Comparison of ENCODE assay signal across 8 cellular contexts in genomic region chr1:90851711-90852050, GRCh38.
DNase-seq lines count a peak whose midpoint lies in the region; ATAC-seq and TF ChIP-seq lines count a peak whose summit lies in the region.

No MANE protein-coding gene starts in this region.

- H3K36me3 ChIP-seq in Caco-2 (ENCODE audit: control insufficient read depth, insufficient read depth, low read length) = no peaks in the 10 kb centered on the region
- no peaks in the 10 kb centered on the region for H3K36me3 ChIP-seq in KMS-11 (ENCODE audit: insufficient read depth)
- no peaks in the 10 kb centered on the region for H3K36me3 ChIP-seq in osteoblast (ENCODE audit: insufficient read depth, low read length)

- H2AFZ ChIP-seq in KMS-11 (ENCODE audit: low read depth) (peak overlapping the region; percentile 87), osteoblast (ENCODE audit: low read length) (peak overlapping the region; percentile 96)

- DNase-seq in Caco-2 (no peak), osteoblast (ENCODE audit: insufficient read length, low spot score, missing footprints) (no peak), NOMO-1 treated with DMSO at 0.1 percent for 48 hours (lab: John Stamatoyannopoulos, UW; ENCODE audit: unreplicated experiment) (no peak), SHP77 (lab: John Stamatoyannopoulos, UW) (no peak), GM19238 (ENCODE audit: insufficient read length, low spot score) (no peak)
- DNase-seq in effector memory CD8-positive, alpha-beta T cell = no peak

- H3K79me2 ChIP-seq in KMS-11 (ENCODE audit: insufficient read depth, low read depth) (no peaks in the 10 kb centered on the region), osteoblast (ENCODE audit: insufficient read depth, low read length) (no peaks in the 10 kb centered on the region)

- no peaks in the 10 kb centered on the region for H3K9me3 Mint-ChIP-seq in Caco-2 (ENCODE audit: unreplicated experiment)
- H3K9me3 Mint-ChIP-seq in effector memory CD8-positive, alpha-beta T cell = no peaks in the 10 kb centered on the region

- H3K27me3 ChIP-seq in Caco-2 (replicated peaks; ENCODE audit: control insufficient read depth, insufficient read depth, low read length) (no peaks in the 10 kb centered on the region), KMS-11 (ENCODE audit: insufficient read depth, low read depth) (no peaks in the 10 kb centered on the region), osteoblast (ENCODE audit: insufficient read depth, low read length) (no peaks in the 10 kb centered on the region)

- peak overlapping the region; percentile 77 for H3K4me3 Mint-ChIP-seq in Caco-2 (ENCODE audit: unreplicated experiment)
- peak overlapping the region; percentile 83 to 89 for H3K4me3 Mint-ChIP-seq in effector memory CD8-positive, alpha-beta T cell

- H3K27me3 Mint-ChIP-seq in Caco-2 (ENCODE audit: insufficient read depth, unreplicated experiment) = no peaks in the 10 kb centered on the region
- peaks cover 56 to 73% of the 10 kb centered on the region in 2 donors for H3K27me3 Mint-ChIP-seq in effector memory CD8-positive, alpha-beta T cell

- H3K4me3 ChIP-seq in Caco-2 (ENCODE audit: low read depth, low read length) (peak overlapping the region; percentile 37), KMS-11 (IDR thresholded peaks at IDR 0.05; ENCODE audit: insufficient read depth, low read depth, low read length) (peak overlapping the region; percentile 18), osteoblast (ENCODE audit: insufficient read depth, low read length) (peak overlapping the region; percentile 83)

- H3K4me2 ChIP-seq in KMS-11 (peak overlapping the region; percentile 78), osteoblast (ENCODE audit: insufficient read depth, low read length) (peak overlapping the region; percentile 95)

- H3K9me3 ChIP-seq in Caco-2 (no peaks in the 10 kb centered on the region), osteoblast (ENCODE audit: low read depth, low read length) (no peaks in the 10 kb centered on the region)

- no peaks in the 10 kb centered on the region for H3K36me3 Mint-ChIP-seq in Caco-2 (ENCODE audit: insufficient read depth, unreplicated experiment)
- H3K36me3 Mint-ChIP-seq in effector memory CD8-positive, alpha-beta T cell (ENCODE audit: insufficient read depth) = no peaks in the 10 kb centered on the region

- H3K4me1 ChIP-seq in Caco-2 (no peaks in the 10 kb centered on the region), KMS-11 (ENCODE audit: low read depth, poor library complexity, severe bottlenecking) (no peaks in the 10 kb centered on the region), osteoblast (ENCODE audit: insufficient read depth, low read length) (peaks cover 4% of the 10 kb centered on the region)

- TF ChIP-seq CTCF in Caco-2 (IDR thresholded peaks at IDR 0.05; ENCODE audit: insufficient read depth in 1 of 2, low read depth in 1 of 2, low read length in 1 of 2, severe bottlenecking in 1 of 2, unreplicated experiment in 1 of 2) (no peak), KMS-11 (conservative IDR thresholded peaks at IDR 0.05; ENCODE audit: low read depth, low read length) (no peak), osteoblast (IDR thresholded peaks at IDR 0.05; ENCODE audit: extremely low read depth, low read depth, low read length) (no peak)

- CTCF ChIA-PET in Caco-2 (lab: Charles Lee) = interaction anchor here (0.6 to 1.1 kb wide), 4 partner anchors 75 to 598 kb away, joined by 3 to 8 read pairs (median 4); no protein-coding TSS in a partner anchor

- H4K20me1 ChIP-seq in KMS-11 (ENCODE audit: insufficient read depth) (no peaks in the 10 kb centered on the region), osteoblast (ENCODE audit: insufficient read depth, low read length) (no peaks in the 10 kb centered on the region)

- no peak overlapping the region for H3K9ac ChIP-seq in KMS-11

- no peak for ATAC-seq in effector memory CD8-positive, alpha-beta T cell (replicated peaks)
- no peak for ATAC-seq in GM18909 (IDR thresholded peaks at IDR 0.05; ENCODE audit: poor library complexity, unreplicated experiment)

- no TSS peak for BruUV-seq in Caco-2 (replicated peaks; lab: Mats Ljungman, UMichigan)

- POLR2A ChIA-PET in Caco-2 (lab: Charles Lee) = no interaction called here

- no peak overlapping the region for H3K27ac Mint-ChIP-seq in Caco-2 (ENCODE audit: unreplicated experiment)
- H3K27ac Mint-ChIP-seq in effector memory CD8-positive, alpha-beta T cell = peak overlapping the region in 1 of 2 donors; percentile 32

- no peaks in the 10 kb centered on the region for H3K4me1 Mint-ChIP-seq in Caco-2 (ENCODE audit: low read depth, unreplicated experiment)
- H3K4me1 Mint-ChIP-seq in effector memory CD8-positive, alpha-beta T cell (ENCODE audit: low read depth in 2 of 2) = peaks cover 4 to 6% of the 10 kb centered on the region in 2 donors

- H3K27ac ChIP-seq in KMS-11 (no peak overlapping the region), osteoblast (ENCODE audit: low read depth, low read length) (no peak overlapping the region)

- intact Hi-C loops in Caco-2 (cut with micrococcal nuclease; ENCODE audit: unreplicated experiment) = loop anchor here (2.0 to 10.0 kb wide), 2 partner anchors 113 to 127 kb away; no protein-coding TSS in a partner anchor

Comparison
In these comparisons a context has a peak if more than half of its experiments do, and no peak if none do; other contexts are left out.
1. H3K4me3 ChIP-seq: peak in every context shown above with its lines; median percentile 83 in osteoblast; 37 in Caco-2; 18 in KMS-11.